1 cellular context compared by ENCODE assay signal in genomic region chr17:1742371-1743093, GRCh38.
TF ChIP-seq lines count a peak whose summit lies in the region.

Gene SERPINF2 (plus strand): TSS chr17:1742871. CDS start chr17:1744996, 2,125 bp downstream.

TF ChIP-seq in HepG2, 621 proteins besides CTCF, POLR2A, EP300 and RAD21 (continued from another document and continues in another):
- TF ChIP-seq KDM5B (CRISPR knock-in tag; IDR thresholded peaks at IDR 0.05; ENCODE audit: borderline replicate concordance) = no peak
- TF ChIP-seq, protein P1, sequence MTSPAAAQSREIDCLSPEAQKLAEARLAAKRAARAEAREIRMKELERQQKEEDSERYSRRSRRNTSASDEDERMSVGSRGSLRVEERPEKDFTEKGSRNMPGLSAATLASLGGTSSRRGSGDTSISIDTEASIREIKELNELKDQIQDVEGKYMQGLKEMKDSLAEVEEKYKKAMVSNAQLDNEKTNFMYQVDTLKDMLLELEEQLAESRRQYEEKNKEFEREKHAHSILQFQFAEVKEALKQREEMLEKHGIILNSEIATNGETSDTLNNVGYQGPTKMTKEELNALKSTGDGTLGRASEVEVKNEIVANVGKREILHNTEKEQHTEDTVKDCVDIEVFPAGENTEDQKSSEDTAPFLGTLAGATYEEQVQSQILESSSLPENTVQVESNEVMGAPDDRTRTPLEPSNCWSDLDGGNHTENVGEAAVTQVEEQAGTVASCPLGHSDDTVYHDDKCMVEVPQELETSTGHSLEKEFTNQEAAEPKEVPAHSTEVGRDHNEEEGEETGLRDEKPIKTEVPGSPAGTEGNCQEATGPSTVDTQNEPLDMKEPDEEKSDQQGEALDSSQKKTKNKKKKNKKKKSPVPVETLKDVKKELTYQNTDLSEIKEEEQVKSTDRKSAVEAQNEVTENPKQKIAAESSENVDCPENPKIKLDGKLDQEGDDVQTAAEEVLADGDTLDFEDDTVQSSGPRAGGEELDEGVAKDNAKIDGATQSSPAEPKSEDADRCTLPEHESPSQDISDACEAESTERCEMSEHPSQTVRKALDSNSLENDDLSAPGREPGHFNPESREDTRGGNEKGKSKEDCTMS (CRISPR knock-in tag; conservative IDR thresholded peaks at IDR 0.05) = 0 out of 2 replicates have a peak, but pooled peaks have one; percentile 19
- TF ChIP-seq HNF4A (CRISPR knock-in tag; IDR thresholded peaks at IDR 0.05) = peak; percentile 76
- 0 out of 2 replicates have a peak, but pooled peaks have one; percentile 28 for TF ChIP-seq ESRRA (CRISPR knock-in tag; IDR thresholded peaks at IDR 0.05; ENCODE audit: low read depth)
- no peak for TF ChIP-seq ZNF121 (CRISPR knock-in tag; IDR thresholded peaks at IDR 0.05)
- TF ChIP-seq FOXO1 (CRISPR knock-in tag; IDR thresholded peaks at IDR 0.05) = peak; percentile 38; the same call in 1 of the 2 replicates
- TF ChIP-seq CREM (IDR thresholded peaks at IDR 0.05) = peak; percentile 80
- TF ChIP-seq CREM (CRISPR knock-in tag; IDR thresholded peaks at IDR 0.05) = no peak
- peak; percentile 56; the same call in 1 of the 2 replicates for TF ChIP-seq ZNF83 (CRISPR knock-in tag; IDR thresholded peaks at IDR 0.05; ENCODE audit: borderline replicate concordance)
- TF ChIP-seq ZSCAN31 (CRISPR knock-in tag; IDR thresholded peaks at IDR 0.05; ENCODE audit: low read depth) = 0 out of 2 replicates have a peak, but pooled peaks have one; percentile 44
- 0 out of 2 replicates have a peak, but pooled peaks have one; percentile 24 for TF ChIP-seq ZNF333 (CRISPR knock-in tag; IDR thresholded peaks at IDR 0.05; ENCODE audit: borderline replicate concordance)
- 0 out of 2 replicates have a peak, but pooled peaks have one; percentile 25 for TF ChIP-seq KDM4B (CRISPR knock-in tag; IDR thresholded peaks at IDR 0.05)
- no peak for TF ChIP-seq ZNF576 (CRISPR knock-in tag; IDR thresholded peaks at IDR 0.05)
- no peak for TF ChIP-seq ZNF782 (CRISPR knock-in tag; IDR thresholded peaks at IDR 0.05; ENCODE audit: borderline replicate concordance)
- TF ChIP-seq GABPB1 (CRISPR knock-in tag; IDR thresholded peaks at IDR 0.05) = no peak; the same call in 1 of the 2 replicates
- 0 out of 2 replicates have a peak, but pooled peaks have one; percentile 29 for TF ChIP-seq THAP11 (CRISPR knock-in tag; IDR thresholded peaks at IDR 0.05)
- peak; percentile 13; the same call in 1 of the 2 replicates for TF ChIP-seq MTA1 (CRISPR knock-in tag; IDR thresholded peaks at IDR 0.05; ENCODE audit: borderline replicate concordance)
- TF ChIP-seq ZFP90 (CRISPR knock-in tag; IDR thresholded peaks at IDR 0.05; ENCODE audit: borderline replicate concordance) = peak; percentile 48; the same call in 1 of the 2 replicates
- peak; percentile 84 for TF ChIP-seq BCL6 (CRISPR knock-in tag; IDR thresholded peaks at IDR 0.05)
- peak; percentile 68; the same call in 1 of the 2 replicates for TF ChIP-seq ZFY (CRISPR knock-in tag; IDR thresholded peaks at IDR 0.05)
- TF ChIP-seq FOXK1 (CRISPR knock-in tag; IDR thresholded peaks at IDR 0.05; ENCODE audit: borderline replicate concordance, low read depth) = peak; percentile 62; the same call in 1 of the 2 replicates
- TF ChIP-seq LCORL (IDR thresholded peaks at IDR 0.05) = no peak
- TF ChIP-seq LCORL (CRISPR knock-in tag; IDR thresholded peaks at IDR 0.05) = peak; percentile 77
- TF ChIP-seq, protein P2, sequence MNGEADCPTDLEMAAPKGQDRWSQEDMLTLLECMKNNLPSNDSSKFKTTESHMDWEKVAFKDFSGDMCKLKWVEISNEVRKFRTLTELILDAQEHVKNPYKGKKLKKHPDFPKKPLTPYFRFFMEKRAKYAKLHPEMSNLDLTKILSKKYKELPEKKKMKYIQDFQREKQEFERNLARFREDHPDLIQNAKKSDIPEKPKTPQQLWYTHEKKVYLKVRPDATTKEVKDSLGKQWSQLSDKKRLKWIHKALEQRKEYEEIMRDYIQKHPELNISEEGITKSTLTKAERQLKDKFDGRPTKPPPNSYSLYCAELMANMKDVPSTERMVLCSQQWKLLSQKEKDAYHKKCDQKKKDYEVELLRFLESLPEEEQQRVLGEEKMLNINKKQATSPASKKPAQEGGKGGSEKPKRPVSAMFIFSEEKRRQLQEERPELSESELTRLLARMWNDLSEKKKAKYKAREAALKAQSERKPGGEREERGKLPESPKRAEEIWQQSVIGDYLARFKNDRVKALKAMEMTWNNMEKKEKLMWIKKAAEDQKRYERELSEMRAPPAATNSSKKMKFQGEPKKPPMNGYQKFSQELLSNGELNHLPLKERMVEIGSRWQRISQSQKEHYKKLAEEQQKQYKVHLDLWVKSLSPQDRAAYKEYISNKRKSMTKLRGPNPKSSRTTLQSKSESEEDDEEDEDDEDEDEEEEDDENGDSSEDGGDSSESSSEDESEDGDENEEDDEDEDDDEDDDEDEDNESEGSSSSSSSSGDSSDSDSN (CRISPR knock-in tag; IDR thresholded peaks at IDR 0.05) = peak; percentile 49; the same call in 1 of the 2 replicates
- TF ChIP-seq ZNF44 (CRISPR knock-in tag; IDR thresholded peaks at IDR 0.05) = no peak
- TF ChIP-seq GATAD2A (CRISPR knock-in tag; IDR thresholded peaks at IDR 0.05) = peak; percentile 74
- TF ChIP-seq DPF2 (CRISPR knock-in tag; IDR thresholded peaks at IDR 0.05; ENCODE audit: borderline replicate concordance, low read depth) = no peak
- TF ChIP-seq BCL3 (CRISPR knock-in tag; IDR thresholded peaks at IDR 0.05) = no peak
- peak; percentile 64; the same call in 1 of the 2 replicates for TF ChIP-seq ZBED4 (CRISPR knock-in tag; IDR thresholded peaks at IDR 0.05; ENCODE audit: borderline replicate concordance)
- TF ChIP-seq ZNF709 (CRISPR knock-in tag; IDR thresholded peaks at IDR 0.05) = peak; percentile 38; the same call in 1 of the 2 replicates
- TF ChIP-seq ZFP36 (IDR thresholded peaks at IDR 0.05; ENCODE audit: borderline replicate concordance, low read depth, low read length, partially characterized antibody) = peak; percentile 64
- peak; percentile 61 for TF ChIP-seq ZNF574 (CRISPR knock-in tag; IDR thresholded peaks at IDR 0.05)
- TF ChIP-seq, protein P3, sequence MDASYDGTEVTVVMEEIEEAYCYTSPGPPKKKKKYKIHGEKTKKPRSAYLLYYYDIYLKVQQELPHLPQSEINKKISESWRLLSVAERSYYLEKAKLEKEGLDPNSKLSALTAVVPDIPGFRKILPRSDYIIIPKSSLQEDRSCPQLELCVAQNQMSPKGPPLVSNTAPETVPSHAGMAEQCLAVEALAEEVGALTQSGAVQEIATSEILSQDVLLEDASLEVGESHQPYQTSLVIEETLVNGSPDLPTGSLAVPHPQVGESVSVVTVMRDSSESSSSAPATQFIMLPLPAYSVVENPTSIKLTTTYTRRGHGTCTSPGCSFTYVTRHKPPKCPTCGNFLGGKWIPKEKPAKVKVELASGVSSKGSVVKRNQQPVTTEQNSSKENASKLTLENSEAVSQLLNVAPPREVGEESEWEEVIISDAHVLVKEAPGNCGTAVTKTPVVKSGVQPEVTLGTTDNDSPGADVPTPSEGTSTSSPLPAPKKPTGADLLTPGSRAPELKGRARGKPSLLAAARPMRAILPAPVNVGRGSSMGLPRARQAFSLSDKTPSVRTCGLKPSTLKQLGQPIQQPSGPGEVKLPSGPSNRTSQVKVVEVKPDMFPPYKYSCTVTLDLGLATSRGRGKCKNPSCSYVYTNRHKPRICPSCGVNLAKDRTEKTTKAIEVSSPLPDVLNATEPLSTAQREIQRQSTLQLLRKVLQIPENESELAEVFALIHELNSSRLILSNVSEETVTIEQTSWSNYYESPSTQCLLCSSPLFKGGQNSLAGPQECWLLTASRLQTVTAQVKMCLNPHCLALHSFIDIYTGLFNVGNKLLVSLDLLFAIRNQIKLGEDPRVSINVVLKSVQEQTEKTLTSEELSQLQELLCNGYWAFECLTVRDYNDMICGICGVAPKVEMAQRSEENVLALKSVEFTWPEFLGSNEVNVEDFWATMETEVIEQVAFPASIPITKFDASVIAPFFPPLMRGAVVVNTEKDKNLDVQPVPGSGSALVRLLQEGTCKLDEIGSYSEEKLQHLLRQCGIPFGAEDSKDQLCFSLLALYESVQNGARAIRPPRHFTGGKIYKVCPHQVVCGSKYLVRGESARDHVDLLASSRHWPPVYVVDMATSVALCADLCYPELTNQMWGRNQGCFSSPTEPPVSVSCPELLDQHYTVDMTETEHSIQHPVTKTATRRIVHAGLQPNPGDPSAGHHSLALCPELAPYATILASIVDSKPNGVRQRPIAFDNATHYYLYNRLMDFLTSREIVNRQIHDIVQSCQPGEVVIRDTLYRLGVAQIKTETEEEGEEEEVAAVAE (CRISPR knock-in tag; IDR thresholded peaks at IDR 0.05; ENCODE audit: borderline replicate concordance) = peak; percentile 60; the same call in 1 of the 2 replicates
- 0 out of 2 replicates have a peak, but pooled peaks have one; percentile 15 for TF ChIP-seq ZNF572 (CRISPR knock-in tag; IDR thresholded peaks at IDR 0.05)
- TF ChIP-seq SMC3 (IDR thresholded peaks at IDR 0.05; ENCODE audit: low read length) = peak; percentile 21; the same call in 1 of the 2 replicates
- TF ChIP-seq ZC3H4 (CRISPR knock-in tag; IDR thresholded peaks at IDR 0.05; ENCODE audit: borderline replicate concordance) = no peak
- TF ChIP-seq, protein P4, sequence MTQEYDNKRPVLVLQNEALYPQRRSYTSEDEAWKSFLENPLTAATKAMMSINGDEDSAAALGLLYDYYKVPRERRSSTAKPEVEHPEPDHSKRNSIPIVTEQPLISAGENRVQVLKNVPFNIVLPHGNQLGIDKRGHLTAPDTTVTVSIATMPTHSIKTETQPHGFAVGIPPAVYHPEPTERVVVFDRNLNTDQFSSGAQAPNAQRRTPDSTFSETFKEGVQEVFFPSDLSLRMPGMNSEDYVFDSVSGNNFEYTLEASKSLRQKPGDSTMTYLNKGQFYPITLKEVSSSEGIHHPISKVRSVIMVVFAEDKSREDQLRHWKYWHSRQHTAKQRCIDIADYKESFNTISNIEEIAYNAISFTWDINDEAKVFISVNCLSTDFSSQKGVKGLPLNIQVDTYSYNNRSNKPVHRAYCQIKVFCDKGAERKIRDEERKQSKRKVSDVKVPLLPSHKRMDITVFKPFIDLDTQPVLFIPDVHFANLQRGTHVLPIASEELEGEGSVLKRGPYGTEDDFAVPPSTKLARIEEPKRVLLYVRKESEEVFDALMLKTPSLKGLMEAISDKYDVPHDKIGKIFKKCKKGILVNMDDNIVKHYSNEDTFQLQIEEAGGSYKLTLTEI (CRISPR knock-in tag; conservative IDR thresholded peaks at IDR 0.05) = no peak
- TF ChIP-seq ASH2L (IDR thresholded peaks at IDR 0.05; ENCODE audit: insufficient read length, low read depth, low read length) = peak; percentile 63
- peak; percentile 93 for TF ChIP-seq ZNF263 (CRISPR knock-in tag; IDR thresholded peaks at IDR 0.05)
- no peak for TF ChIP-seq CHD2 (IDR thresholded peaks at IDR 0.05; ENCODE audit: low read depth, low read length)
